In the genomic region with DNA sequence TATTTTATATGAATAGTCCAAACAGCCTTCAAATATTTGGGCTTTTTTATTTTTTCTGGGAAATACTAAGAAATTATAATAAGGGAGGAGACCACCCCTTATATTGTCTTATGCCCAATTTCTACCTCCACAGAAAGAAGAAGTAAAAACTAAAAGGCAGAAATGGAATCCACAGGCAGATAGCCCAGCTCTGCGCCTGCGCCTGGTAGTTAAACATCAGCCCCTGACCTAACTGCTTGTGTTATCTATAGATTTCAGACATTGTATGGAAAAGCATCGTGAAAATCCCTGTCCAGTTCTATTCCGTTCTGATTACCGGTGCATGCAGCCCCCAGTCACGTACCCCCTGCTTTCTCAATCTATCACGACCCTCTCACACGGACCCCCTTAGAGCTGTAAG, we compare ENCODE assay signal across 1 cellular context.
TF ChIP-seq lines count a peak whose summit lies in the region.

No MANE protein-coding gene starts in this region.

TF ChIP-seq in K562, 482 proteins besides CTCF, POLR2A, EP300 and RAD21:
- TF ChIP-seq NRF1 (conservative IDR thresholded peaks at IDR 0.05 in 1 of 2, IDR thresholded peaks at IDR 0.05 in 1 of 2): peak; percentile 88 to 89
- TF ChIP-seq ARID1B (IDR thresholded peaks at IDR 0.05): peak; percentile 34; the same call in 1 of the 2 replicates
